In genomic region chr9:128503870-128504269, GRCh38 we compare ENCODE assay signal across 8 cellular contexts. TPM values are rescaled to one million over a fixed set of nuclear protein-coding genes. Genes with fewer than 3 reads are reported as not detected.
DNase-seq lines count a peak whose midpoint lies in the region; ATAC-seq and TF ChIP-seq lines count a peak whose summit lies in the region.

No MANE protein-coding gene starts in this region.

- ATAC-seq in GM18907 (IDR thresholded peaks at IDR 0.05; ENCODE audit: unreplicated experiment): peak; percentile 11
- peak; percentile 39 for ATAC-seq in left ventricle myocardium superior
- ATAC-seq in GM21390 (IDR thresholded peaks at IDR 0.05; ENCODE audit: unreplicated experiment): no peak

- H3K27ac ChIP-seq in 22Rv1: peak overlapping the region; percentile 68
- peak overlapping the region in 14 of 21 experiments; percentile 49 to 94 (median 84) for H3K27ac ChIP-seq in skin epidermis

- TF ChIP-seq CTCF in 22Rv1 (IDR thresholded peaks at IDR 0.05): no peak
- TF ChIP-seq CTCF in WI38 (IDR thresholded peaks at IDR 0.05; ENCODE audit: low read depth, low read length): no peak

- intact Hi-C loops in left ventricle myocardium superior (cut with micrococcal nuclease): no loop called here

- DNase-seq in left ventricle myocardium superior (no peak), H4 (ENCODE audit: low spot score) (no peak), NCI-H226 (no peak)

- H3K4me3 ChIP-seq in WI38 (ENCODE audit: low read depth, low read length) (peak overlapping the region; percentile 80), skin epidermis (peak overlapping the region; percentile 64 to 89 (median 88))

RNA-seq across cellular contexts. Expression of gene GLE1, which starts 0.6 kb away (rescaled TPM):
- total RNA-seq in left ventricle myocardium superior: 20.6 TPM
- total RNA-seq in H4 (2014; rRNA removed; shearing (Covaris generic)): 30.3 and 35.5 TPM in 2 replicates

RNA-seq across cellular contexts. Expression of gene ODF2, which starts 48.1 kb away (rescaled TPM):
- 15.3 TPM for total RNA-seq in left ventricle myocardium superior
- 28.6 and 30.2 TPM in 2 replicates for total RNA-seq in H4 (2014; rRNA removed; shearing (Covaris generic))

RNA-seq across cellular contexts. Expression of gene SPTAN1, which starts 48.5 kb away (rescaled TPM):
- total RNA-seq in left ventricle myocardium superior: 244 TPM
- 46.5 and 52.8 TPM in 2 replicates for total RNA-seq in H4 (2014; rRNA removed; shearing (Covaris generic))
